ENCODE assay signal across 7 cellular contexts in the genomic region with DNA sequence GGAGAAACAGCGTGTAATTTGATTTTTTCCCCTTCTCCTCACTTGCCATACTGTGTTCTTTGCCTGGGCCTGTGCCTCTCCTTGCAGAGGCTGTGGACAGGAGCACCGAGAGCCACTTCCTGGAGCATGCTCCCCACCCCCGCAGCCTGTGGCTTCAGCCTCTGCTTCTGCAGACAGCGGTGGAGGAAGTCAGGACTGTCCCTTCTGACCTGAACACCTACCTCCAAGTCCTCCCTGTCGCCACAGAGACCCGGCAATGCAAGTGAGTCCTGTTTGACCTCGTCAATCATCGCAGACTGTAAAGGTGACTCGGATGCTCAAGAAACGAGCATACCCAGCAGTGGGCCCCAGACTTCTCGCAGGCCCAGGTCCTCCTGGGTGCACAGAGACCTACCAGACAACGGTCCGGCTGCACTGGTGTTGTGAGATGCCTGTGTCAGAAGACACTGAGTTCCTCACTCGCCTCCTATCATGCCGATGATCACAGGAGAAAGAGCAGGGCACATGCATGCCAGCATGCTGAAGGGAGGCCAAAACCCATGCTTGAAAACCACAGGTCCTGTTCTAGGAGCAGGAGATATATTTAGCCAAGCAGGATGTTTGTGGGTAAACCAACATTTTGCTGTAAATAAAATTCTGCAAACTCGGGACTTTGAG.
DNase-seq lines count a peak whose midpoint lies in the region; ATAC-seq and TF ChIP-seq lines count a peak whose summit lies in the region.

No MANE protein-coding gene starts in this region.

- H3K27ac Mint-ChIP-seq in memory B cell, result peak overlapping the region; percentile 90

- H3K36me3 Mint-ChIP-seq in memory B cell, result no peaks in the 10 kb centered on the region

- no peak for TF ChIP-seq POLR2A in NB4 (IDR thresholded peaks at IDR 0.05; ENCODE audit: extremely low read depth, insufficient read length)

- H3K27me3 Mint-ChIP-seq in memory B cell, result no peaks in the 10 kb centered on the region

- H3K9me3 Mint-ChIP-seq in memory B cell, result no peaks in the 10 kb centered on the region

- no peak for TF ChIP-seq CTCF in NB4 (IDR thresholded peaks at IDR 0.05; ENCODE audit: low read depth, low read length)

- peak overlapping the region; percentile 58 for H3K4me3 Mint-ChIP-seq in memory B cell

- peaks cover 34% of the 10 kb centered on the region for H3K4me1 Mint-ChIP-seq in memory B cell

- peak; percentile 73 for DNase-seq in H4 (ENCODE audit: low spot score)
- DNase-seq in NB4 (ENCODE audit: low read depth), result peak; percentile 94
- DNase-seq in anterior cingulate cortex (lab: John Stamatoyannopoulos, UW), result peak in 34 of 58 donors; percentile 14 to 66 (median 36)
- no peak for DNase-seq in memory B cell (ENCODE audit: low spot score in 2 of 2)
- DNase-seq in DMS79 (lab: John Stamatoyannopoulos, UW), result no peak
- no peak for DNase-seq in hepatic stellate cell (ENCODE audit: low spot score)

- peak overlapping the region; percentile 32 for H3K4me3 ChIP-seq in NB4 (ENCODE audit: low read depth, low read length)

- ATAC-seq in GM18511 (IDR thresholded peaks at IDR 0.05; ENCODE audit: unreplicated experiment) (peak; percentile 79), memory B cell (ENCODE audit: low read depth) (no peak)

Comparison
In these comparisons a context has a peak if more than half of its experiments do, and no peak if none do; other contexts are left out.
1. DNase-seq: peak in H4 (single experiment), NB4 (single experiment) and anterior cingulate cortex (34 of 58); none in memory B cell (0 of 2), DMS79 (single experiment) and hepatic stellate cell (single experiment).